ENCODE assay signal across 15 cellular contexts in the genomic region with DNA sequence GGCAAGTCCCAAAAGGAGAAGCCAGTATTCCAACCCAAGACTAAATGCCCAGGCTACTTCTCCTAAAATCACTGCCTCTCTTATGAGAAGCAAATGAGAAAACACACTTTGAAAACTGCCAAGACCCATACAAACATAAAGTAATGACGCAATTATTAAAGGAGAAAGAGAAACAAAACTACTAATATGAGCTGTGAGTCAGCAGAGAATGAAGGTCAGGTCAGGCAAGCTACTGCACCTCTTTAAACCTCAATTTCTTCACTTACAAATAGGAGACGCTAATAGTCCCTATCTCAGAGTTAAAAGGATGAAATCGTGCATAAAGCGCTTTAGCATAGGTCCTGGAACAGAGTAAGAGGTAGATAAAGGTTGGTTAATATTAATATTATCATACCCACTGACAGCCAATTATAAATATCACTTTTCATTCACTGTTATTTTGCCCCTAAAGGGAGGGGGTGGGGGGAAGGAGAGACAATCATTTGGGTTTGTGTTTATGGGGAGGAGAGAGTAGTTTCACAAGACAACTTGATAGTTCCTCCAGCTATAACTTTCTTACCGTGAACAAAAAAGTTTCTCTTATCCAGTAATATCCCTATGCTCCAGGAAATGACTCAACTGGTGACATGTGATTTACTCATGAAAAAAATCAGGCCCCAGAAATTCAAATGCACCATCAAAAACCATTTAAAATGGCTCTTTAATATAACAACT. TPM values are rescaled to one million over a fixed set of nuclear protein-coding genes. Genes with fewer than 3 reads are reported as not detected.
A peak's percentile ranks its signal among the peaks of the same experiment; 100 is the strongest.
DNase-seq lines count a peak whose midpoint lies in the region; ATAC-seq, FAIRE-seq and TF ChIP-seq lines count a peak whose summit lies in the region.
"Had no signal": no experiment of that assay in that cellular context is flagged by ENCODE, and none has a peak within 500 bp of the region (broad histone marks: within the 10 kb centered on the region; RNA-seq: fewer than 3 reads in every experiment).

No MANE protein-coding gene starts in this region.

- H3K36me3 ChIP-seq in K562 (ENCODE audit: control insufficient read depth, insufficient read depth, low read length) (peaks cover 77% of the 10 kb centered on the region), liver (ENCODE audit: control insufficient read depth in 4 of 4, insufficient read depth in 3 of 4, low read depth in 1 of 4, low read length in 3 of 4) (peaks cover 4 to 42% (median 32%) of the 10 kb centered on the region in 4 donors)

- H3K27me3 ChIP-seq in K562 (ENCODE audit: control insufficient read depth in 2 of 2, insufficient read depth in 2 of 2, low read length in 2 of 2), result no peaks in the 10 kb centered on the region
- no peaks in the 10 kb centered on the region for H3K27me3 ChIP-seq in liver (ENCODE audit: control insufficient read depth in 4 of 4, insufficient read depth in 4 of 4, low read length in 3 of 4)

- H3K27ac ChIP-seq in K562 (ENCODE audit: extremely low read depth, low read depth, low read length) (no peak overlapping the region), liver (ENCODE audit: low read depth in 1 of 2, low read length in 2 of 2) (peak overlapping the region; percentile 15 to 36)

- peak; percentile 63 for DNase-seq in AG10803 (ENCODE audit: low read depth)
- peak; percentile 68 for DNase-seq in LHCN-M2 (ENCODE audit: low read depth)
- DNase-seq in K562 (ENCODE audit: extremely low read depth in 1 of 4, low spot score in 3 of 4), result no peak
- no peak for DNase-seq in effector CD8-positive, alpha-beta T cell (lab: John Stamatoyannopoulos, UW)
- no peak for DNase-seq in activated CD8-positive, alpha-beta memory T cell treated with anti-CD3 and anti-CD28 coated beads for 24 hours
- DNase-seq in activated CD4-positive, CD25-positive, alpha-beta regulatory T cell (lab: John Stamatoyannopoulos, UW), result no peak
- DNase-seq: activated B cell treated with CpG ODN at 0.5 μM for 24 hours, activated T-cell treated with anti-CD3 and anti-CD28 coated beads for 4 hours, left cardiac atrium, NCI-H524 had no signal

- no peaks in the 10 kb centered on the region; the same call in 1 of the 2 replicates for H4K20me1 ChIP-seq in K562 (replicated peaks; ENCODE audit: control insufficient read depth, insufficient read depth, low read length)

- H3K4me1 ChIP-seq in K562 (replicated peaks in 1 of 2; ENCODE audit: control insufficient read depth in 2 of 2, insufficient read depth in 2 of 2, low read length in 2 of 2) (peaks cover 3 to 9% of the 10 kb centered on the region in 2 experiments; a peak in 3 of 5 replicates), liver (ENCODE audit: control insufficient read depth in 4 of 4, insufficient read depth in 4 of 4, low read length in 3 of 4) (peaks cover 2 to 28% (median 20%) of the 10 kb centered on the region in 4 donors)

- POLR2A ChIA-PET in K562 (lab: Yijun Ruan, JAX), result interaction anchor here (0.5 to 1.7 kb wide), 4 partner anchors 10 to 1183 kb away, joined by 3 to 7 read pairs (median 4); no protein-coding TSS in a partner anchor

- TF ChIP-seq CTCF in AG10803 (conservative IDR thresholded peaks at IDR 0.05; ENCODE audit: low read length), result no peak
- no peak for TF ChIP-seq CTCF in K562 (IDR thresholded peaks at IDR 0.05 in 2 of 3, conservative IDR thresholded peaks at IDR 0.05 in 1 of 3; ENCODE audit: insufficient read depth in 2 of 3, low read depth in 1 of 3, low read length in 3 of 3)
- TF ChIP-seq CTCF in liver (IDR thresholded peaks at IDR 0.05; ENCODE audit: low read depth, low read length, missing input control), result no peak

- intact Hi-C loops in K562 (cut with micrococcal nuclease), result no loop called here

- no peaks in the 10 kb centered on the region for H3K9me1 ChIP-seq in K562 (ENCODE audit: control insufficient read depth, insufficient read depth, low read length)

- no TSS peak for BruUV-seq in K562 (replicated peaks; lab: Mats Ljungman, UMichigan)

- H3K9me3 ChIP-seq in K562 (replicated peaks; ENCODE audit: control insufficient read depth, insufficient read depth, low read depth, low read length) (peaks cover 6% of the 10 kb centered on the region), liver (ENCODE audit: control insufficient read depth in 4 of 4, low read length in 3 of 4) (no peaks in the 10 kb centered on the region)

- H3K9ac ChIP-seq in K562 (ENCODE audit: insufficient read depth in 1 of 2, low read depth in 2 of 2, low read length in 2 of 2) (no peak overlapping the region), liver (ENCODE audit: low read depth in 1 of 2, low read length in 2 of 2) (no peak overlapping the region)

- H3K4me3 ChIP-seq in AG10803 (ENCODE audit: low read length) (no peak overlapping the region), K562 (no peak overlapping the region), liver (ENCODE audit: low read depth in 1 of 3, low read length in 3 of 3) (no peak overlapping the region)
- H3K4me3 ChIP-seq: HAP-1 had no signal

- H3K79me2 ChIP-seq in K562 (ENCODE audit: control insufficient read depth, insufficient read depth, low read length), result peaks cover 66% of the 10 kb centered on the region

- CTCF ChIA-PET in K562 (lab: Yijun Ruan, JAX; ENCODE audit: low intra/inter-chr PET ratio), result no interaction called here

- WGBS in K562 (ENCODE audit: insufficient coverage, low coverage, missing lambda C conversion rate), result 93% methylated on average over 5 of the region's 5 CpGs
- WGBS in liver, result 66% methylated on average over 5 of the region's 5 CpGs

- H3K4me2 ChIP-seq in K562 (ENCODE audit: insufficient read depth, low read length), result no peak overlapping the region

- no peak for TF ChIP-seq POLR2A in K562 (conservative IDR thresholded peaks at IDR 0.05)

- H2AFZ ChIP-seq in K562 (ENCODE audit: low read depth, low read length), result no peak overlapping the region

- TF ChIP-seq RAD21 in K562 (CRISPR knock-in tag; conservative IDR thresholded peaks at IDR 0.05 in 1 of 2, IDR thresholded peaks at IDR 0.05 in 1 of 2) (no peak), liver (IDR thresholded peaks at IDR 0.05) (no peak)

- in situ Hi-C loops in K562 (cut with MboI), result loop anchor here (25.0 kb wide), 1 partner anchor 301 kb away; no protein-coding TSS in a partner anchor

- ATAC-seq in K562 (no peak), GM18502 (IDR thresholded peaks at IDR 0.05; ENCODE audit: poor library complexity, unreplicated experiment) (no peak)
- ATAC-seq: esophagus mucosa, left cardiac atrium had no signal

- FAIRE-seq in K562 (lab: Jason Lieb, UNC), result no peak

- TF ChIP-seq EP300 in K562 (IDR thresholded peaks at IDR 0.05; ENCODE audit: low read length), result no peak

TF ChIP-seq in liver, 16 proteins besides CTCF, POLR2A, EP300 and RAD21 (continues in another document):
- TF ChIP-seq ATF3 (IDR thresholded peaks at IDR 0.05), result no peak

RNA-seq across cellular contexts. Expression of gene PSMB7, which starts 3.6 kb away (rescaled TPM):
- 240 and 317 TPM in 2 replicates for total RNA-seq in LHCN-M2 (2014; rRNA removed)
- polyA plus RNA-seq in LHCN-M2 (2012), result 361 TPM
- total RNA-seq in K562 (2011; cell fraction: chromatin; rRNA removed; ENCODE audit: low replicate concordance), result 105 and 110 TPM in 2 replicates
- total RNA-seq in K562 (2011; cell fraction: nucleolus; rRNA removed), result 103 and 112 TPM in 2 replicates
- 100 and 107 TPM in 2 replicates for total RNA-seq in K562 (2011; cell fraction: nucleoplasm; rRNA removed)
- total RNA-seq in K562 (2014; rRNA removed), result 364 and 393 TPM in 2 replicates
- 404 and 414 TPM in 2 replicates for total RNA-seq in K562 (2014; rRNA removed; fragmentation: Illumina TruSeq; extraction: Trizol)
- 327 and 358 TPM in 2 replicates for total RNA-seq in K562 (2015; rRNA removed; fragmentation: Illumina TruSeq; extraction: Trizol)
- total RNA-seq in K562 (2021), result 321 and 326 TPM in 2 replicates
- 544 and 662 TPM in 2 replicates for polyA plus RNA-seq in K562 (2011; rRNA removed)
- polyA plus RNA-seq in K562 (2011; cell fraction: cytosol; rRNA removed), result 461 and 577 TPM in 2 replicates
- 113 and 195 TPM in 2 replicates for polyA plus RNA-seq in K562 (2011; cell fraction: nucleus; rRNA removed)
- 238 and 428 TPM in 2 replicates for polyA plus RNA-seq in K562 (2012)
- 368 and 407 TPM in 2 replicates for polyA plus RNA-seq in K562 (2014; fragmentation: Illumina TruSeq; extraction: Trizol)
- polyA plus RNA-seq in K562 (2014; fragmentation: Nextera tagmentation; extraction: Ambion mirVana), result 100 to 1,000 TPM; 940 to 978 TPM
- 429 and 463 TPM in 2 replicates for polyA plus RNA-seq in K562 (2014; rRNA removed)
- 408 and 504 TPM in 2 replicates for polyA minus RNA-seq in K562 (2011; rRNA and poly(A)+ RNA removed)
- polyA minus RNA-seq in K562 (2011; cell fraction: cytosol; rRNA and poly(A)+ RNA removed), result 113 and 154 TPM in 2 replicates
- 48.2 and 82.0 TPM in 2 replicates for polyA minus RNA-seq in K562 (2011; cell fraction: nucleus; rRNA and poly(A)+ RNA removed)
- total RNA-seq in liver, result 100 to 1,000 TPM in 1 of 2 donors, 10 to 100 TPM in 1; 90.9 to 102 TPM
- 100 to 1,000 TPM; 166 to 183 TPM for polyA plus RNA-seq in liver

RNA-seq across cellular contexts. Expression of gene ADGRD2, which starts 38.6 kb away (rescaled TPM):
- not detected in 2 replicates for total RNA-seq in LHCN-M2 (2014; rRNA removed)
- not detected for polyA plus RNA-seq in LHCN-M2 (2012)
- not detected in 2 replicates for total RNA-seq in K562 (2011; cell fraction: chromatin; rRNA removed; ENCODE audit: low replicate concordance)
- 0.17 TPM in 1 of 2 replicates, not detected in the other for total RNA-seq in K562 (2011; cell fraction: nucleolus; rRNA removed)
- not detected in 2 replicates for total RNA-seq in K562 (2011; cell fraction: nucleoplasm; rRNA removed)
- not detected in 2 replicates for total RNA-seq in K562 (2014; rRNA removed)
- total RNA-seq in K562 (2014; rRNA removed; fragmentation: Illumina TruSeq; extraction: Trizol), result not detected in 2 replicates
- total RNA-seq in K562 (2015; rRNA removed; fragmentation: Illumina TruSeq; extraction: Trizol), result not detected in 2 replicates
- not detected in 2 replicates for total RNA-seq in K562 (2021)
- polyA plus RNA-seq in K562 (2011; rRNA removed), result not detected in 2 replicates
- not detected in 2 replicates for polyA plus RNA-seq in K562 (2011; cell fraction: cytosol; rRNA removed)
- polyA plus RNA-seq in K562 (2011; cell fraction: nucleus; rRNA removed), result 0.28 TPM in 1 of 2 replicates, not detected in the other
- not detected in 2 replicates for polyA plus RNA-seq in K562 (2012)
- not detected in 2 replicates for polyA plus RNA-seq in K562 (2014; fragmentation: Illumina TruSeq; extraction: Trizol)
- not detected for polyA plus RNA-seq in K562 (2014; fragmentation: Nextera tagmentation; extraction: Ambion mirVana)
- polyA plus RNA-seq in K562 (2014; rRNA removed), result not detected in 2 replicates
- polyA minus RNA-seq in K562 (2011; rRNA and poly(A)+ RNA removed), result not detected in 2 replicates
- polyA minus RNA-seq in K562 (2011; cell fraction: cytosol; rRNA and poly(A)+ RNA removed), result not detected in 2 replicates
- not detected in 2 replicates for polyA minus RNA-seq in K562 (2011; cell fraction: nucleus; rRNA and poly(A)+ RNA removed)
- not detected for total RNA-seq in liver
- not detected for polyA plus RNA-seq in liver
- total RNA-seq: activated B cell treated with CpG ODN at 0.5 μM for 24 hours, left cardiac atrium had no signal
- polyA plus RNA-seq: neural cell had no signal

Comparison
In these comparisons a context has a peak if more than half of its experiments do, and no peak if none do; other contexts are left out.
1. DNase-seq: peak in AG10803 (single experiment) and LHCN-M2 (single experiment); none in K562 (0 of 4), effector CD8-positive, alpha-beta T cell (single experiment), activated CD8-positive, alpha-beta memory T cell treated with anti-CD3 and anti-CD28 coated beads for 24 hours (single experiment) and activated CD4-positive, CD25-positive, alpha-beta regulatory T cell (0 of 4).